ENCODE assay signal across 25 cellular contexts in genomic region chr4:145626623-145626982, GRCh38. TPM values are rescaled to one million over a fixed set of nuclear protein-coding genes. Genes with fewer than 3 reads are reported as not detected.
"Had no signal": no experiment of that assay in that cellular context is flagged by ENCODE, and none has a peak within 500 bp of the region (broad histone marks: within the 10 kb centered on the region; RNA-seq: fewer than 3 reads in every experiment).

No MANE protein-coding gene starts in this region.

- H2AFZ ChIP-seq: parathyroid adenoma had no signal

- H3K27me3 ChIP-seq: neutrophil, tibial artery, uterus had no signal

- H3K9me3 ChIP-seq: neutrophil, tibial artery, uterus had no signal

- H3K27ac Mint-ChIP-seq: activated B cell treated with CpG ODN at 0.5 μM for 24 hours; activated CD8-positive, alpha-beta T cell treated with anti-CD3 and anti-CD28 coated beads for 36 hours; activated naive CD4-positive, alpha-beta T cell treated with anti-CD3 and anti-CD28 coated beads, Interleukin-2, amount 50 U/mL, for 72 hours; stimulated activated naive B cell treated with anti-CD40 and anti-IgM and Interleukin-4, amounts not matched to agents 10 μg/mL and 1 μg/mL and 100 μg/mL, for 72 hours; T-helper 17 cell had no signal

- FAIRE-seq: colon, endometrium, TTC549 had no signal

- H3K4me3 ChIP-seq: tibial artery, uterus had no signal

- H3K4me1 ChIP-seq: parathyroid adenoma, uterus had no signal

- H3K9ac ChIP-seq: parathyroid adenoma had no signal

- H3K79me2 ChIP-seq: parathyroid adenoma had no signal

- H3K36me3 ChIP-seq: neutrophil, tibial artery, uterus had no signal

- ATAC-seq: activated CD8-positive, alpha-beta T cell treated with anti-CD3 and anti-CD28 coated beads for 36 hours; activated naive CD4-positive, alpha-beta T cell treated with anti-CD3 and anti-CD28 coated beads, Interleukin-2, amount 50 U/mL, for 72 hours; activated T-cell treated with anti-CD3 and anti-CD28 coated beads, Interleukin-2, amount 50 U/mL, for 4 hours; left cardiac atrium; naive thymus-derived CD4-positive, alpha-beta T cell; stimulated activated naive B cell treated with anti-CD40 and anti-IgM and Interleukin-4, amounts not matched to agents 10 μg/mL and 1 μg/mL and 100 μg/mL, for 72 hours; T-helper 17 cell had no signal

- H3K4me3 Mint-ChIP-seq: activated B cell treated with CpG ODN at 0.5 μM for 24 hours; activated CD8-positive, alpha-beta T cell treated with anti-CD3 and anti-CD28 coated beads for 36 hours; activated T-cell treated with anti-CD3 and anti-CD28 coated beads, Interleukin-2, amount 50 U/mL, for 4 hours; naive thymus-derived CD4-positive, alpha-beta T cell; stimulated activated naive B cell treated with anti-CD40 and anti-IgM and Interleukin-4, amounts not matched to agents 10 μg/mL and 1 μg/mL and 100 μg/mL, for 72 hours; T-helper 17 cell had no signal

- DNase-seq: activated B cell treated with CpG ODN at 0.5 μM for 24 hours; activated CD4-positive, alpha-beta T cell treated with anti-CD3 and anti-CD28 coated beads for 48 hours; activated CD8-positive, alpha-beta T cell treated with anti-CD3 and anti-CD28 coated beads for 36 hours; activated effector memory CD4-positive, alpha-beta T cell treated with Interleukin-2 at 50 U/mL for 16 hours; activated T-cell treated with anti-CD3 and anti-CD28 coated beads, Interleukin-2, amount 50 U/mL, for 4 hours; amniotic stem cell; glutamatergic neuron; left cardiac atrium; naive thymus-derived CD4-positive, alpha-beta T cell; stimulated activated CD4-positive, alpha-beta T cell treated with anti-CD3 and anti-CD28 coated beads, Interleukin-2, amount 100 ng/mL, for 48 hours; stimulated activated naive B cell treated with anti-CD40 and anti-IgM and Interleukin-4, amounts not matched to agents 10 μg/mL and 1 μg/mL and 100 μg/mL, for 72 hours; T-helper 17 cell; tibial artery; uterus had no signal

- H3K27ac ChIP-seq: neutrophil, parathyroid adenoma, tibial artery, uterus had no signal

- H3K4me1 Mint-ChIP-seq: activated B cell treated with CpG ODN at 0.5 μM for 24 hours had no signal

- H3K27me3 Mint-ChIP-seq: activated B cell treated with CpG ODN at 0.5 μM for 24 hours; activated CD8-positive, alpha-beta T cell treated with anti-CD3 and anti-CD28 coated beads for 36 hours; naive thymus-derived CD4-positive, alpha-beta T cell; stimulated activated naive B cell treated with anti-CD40 and anti-IgM and Interleukin-4, amounts not matched to agents 10 μg/mL and 1 μg/mL and 100 μg/mL, for 72 hours; T-helper 17 cell had no signal

RNA-seq across cellular contexts. Expression of gene C4orf51, which starts 53.3 kb away (rescaled TPM):
- total RNA-seq: activated B cell treated with CpG ODN at 0.5 μM for 24 hours; activated CD8-positive, alpha-beta T cell treated with anti-CD3 and anti-CD28 coated beads for 36 hours; activated naive CD4-positive, alpha-beta T cell treated with anti-CD3 and anti-CD28 coated beads, Interleukin-2, amount 50 U/mL, for 72 hours; activated T-cell treated with anti-CD3 and anti-CD28 coated beads, Interleukin-2, amount 50 U/mL, for 4 hours; cardiac septum; left cardiac atrium; lung microvascular endothelial cell; naive thymus-derived CD4-positive, alpha-beta T cell; renal cortical epithelial cell; subcutaneous adipose tissue; T-helper 17 cell; uterus had no signal
- polyA plus RNA-seq: esophagus; naive thymus-derived CD4-positive, alpha-beta T cell had no signal
